In genomic region chr13:35349673-35350278, GRCh38 we compare ENCODE assay signal across 8 cellular contexts.
DNase-seq lines count a peak whose midpoint lies in the region; ATAC-seq and TF ChIP-seq lines count a peak whose summit lies in the region.

No MANE protein-coding gene starts in this region.

- H3K27ac ChIP-seq in skeletal muscle tissue (ENCODE audit: low read depth, low read length) (peak overlapping the region; percentile 41), thyroid gland (no peak overlapping the region)

- no peak for TF ChIP-seq POLR2A in thyroid gland (IDR thresholded peaks at IDR 0.05)

- DNase-seq in epithelial cell of proximal tubule (ENCODE audit: low read depth) (peak; percentile 16), thyroid gland (no peak), HCEC 1CT (no peak), NCI-H82 treated with DMSO at 0.1 percent for 48 hours (lab: John Stamatoyannopoulos, UW; ENCODE audit: unreplicated experiment) (no peak)

- H3K9me3 ChIP-seq in skeletal muscle tissue (ENCODE audit: control insufficient read depth in 3 of 3, low read length in 3 of 3) (no peaks in the 10 kb centered on the region), thyroid gland (no peaks in the 10 kb centered on the region)

- H3K4me3 ChIP-seq in epithelial cell of proximal tubule (ENCODE audit: low read depth, low read length), result no peak overlapping the region
- H3K4me3 ChIP-seq in skeletal muscle tissue (ENCODE audit: low read length in 3 of 3), result no peak overlapping the region
- no peak overlapping the region for H3K4me3 ChIP-seq in thyroid gland (replicated peaks in 1 of 3)

- no peak overlapping the region for H3K9ac ChIP-seq in skeletal muscle tissue (ENCODE audit: low read depth in 1 of 3, low read length in 3 of 3)

- H3K4me1 ChIP-seq in skeletal muscle tissue (ENCODE audit: control insufficient read depth in 3 of 3, insufficient read depth in 3 of 3, low read length in 3 of 3) (no peaks in the 10 kb centered on the region), thyroid gland (no peaks in the 10 kb centered on the region)

- ATAC-seq in GM19351 (IDR thresholded peaks at IDR 0.05; ENCODE audit: unreplicated experiment) (peak; percentile 90), HG03354 (IDR thresholded peaks at IDR 0.05; ENCODE audit: poor library complexity, severe bottlenecking, unreplicated experiment) (peak; percentile 81), HG03139 (IDR thresholded peaks at IDR 0.05; ENCODE audit: unreplicated experiment) (no peak)

- no peak for TF ChIP-seq CTCF in epithelial cell of proximal tubule (conservative IDR thresholded peaks at IDR 0.05; ENCODE audit: low read depth, low read length)
- no peak for TF ChIP-seq CTCF in thyroid gland (IDR thresholded peaks at IDR 0.05)

- 75 to 87% methylated on average over 5 of the region's 5 CpGs for WGBS in thyroid gland, 2 donors

- intact Hi-C loops in thyroid gland (cut with DNase I), result no loop called here

- H3K36me3 ChIP-seq in skeletal muscle tissue (ENCODE audit: control insufficient read depth in 3 of 3, insufficient read depth in 3 of 3, low read length in 3 of 3) (no peaks in the 10 kb centered on the region), thyroid gland (no peaks in the 10 kb centered on the region)

- H3K27me3 ChIP-seq in skeletal muscle tissue (ENCODE audit: control insufficient read depth in 3 of 3, insufficient read depth in 3 of 3, low read length in 3 of 3), result no peaks in the 10 kb centered on the region
- no peaks in the 10 kb centered on the region for H3K27me3 ChIP-seq in thyroid gland
